In the genomic region with DNA sequence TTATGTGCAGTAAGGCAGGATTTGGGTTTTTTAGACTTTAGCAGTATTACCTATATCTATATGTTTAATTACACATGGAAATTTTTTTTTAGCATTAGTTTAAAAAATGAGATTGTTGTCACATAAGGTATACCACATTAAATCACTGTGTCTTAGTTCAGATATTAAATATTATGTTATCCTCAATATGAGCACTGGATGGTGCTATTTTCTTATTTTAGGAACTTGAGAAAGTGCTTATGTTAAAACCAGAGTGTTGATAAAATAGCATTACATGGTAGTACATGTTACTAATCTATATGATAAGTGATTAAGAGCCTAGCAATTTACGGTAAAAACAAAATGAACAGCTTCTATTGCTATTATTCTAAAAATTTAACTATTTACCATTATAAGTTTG, we compare ENCODE assay signal across 9 cellular contexts. TPM values are rescaled to one million over a fixed set of nuclear protein-coding genes. Genes with fewer than 3 reads are reported as not detected.
A peak's percentile ranks its signal among the peaks of the same experiment; 100 is the strongest.
DNase-seq lines count a peak whose midpoint lies in the region; TF ChIP-seq lines count a peak whose summit lies in the region.
"Had no signal": no experiment of that assay in that cellular context is flagged by ENCODE, and none has a peak within 500 bp of the region (broad histone marks: within the 10 kb centered on the region; RNA-seq: fewer than 3 reads in every experiment).

No MANE protein-coding gene starts in this region.

- no TSS peak for BruUV-seq in OCI-LY7 (replicated peaks; lab: Mats Ljungman, UMichigan)

- H3K9me3 ChIP-seq in OCI-LY7 (ENCODE audit: low read length) (no peaks in the 10 kb centered on the region), fibroblast of lung (ENCODE audit: control insufficient read depth, insufficient read depth, low read depth, low read length) (no peaks in the 10 kb centered on the region), thyroid gland (no peaks in the 10 kb centered on the region), stomach (no peaks in the 10 kb centered on the region)

- no peak overlapping the region for H3K4me3 ChIP-seq in OCI-LY7 (ENCODE audit: low read depth, low read length, poor library complexity, severe bottlenecking)
- H3K4me3 ChIP-seq in fibroblast of lung (replicated peaks in 1 of 4; ENCODE audit: control extremely low read depth in 1 of 4, insufficient read depth in 1 of 4, low read depth in 3 of 4, low read length in 4 of 4) = no peak overlapping the region
- no peak overlapping the region for H3K4me3 ChIP-seq in thyroid gland (replicated peaks in 1 of 3)
- no peak overlapping the region for H3K4me3 ChIP-seq in stomach

- H4K20me1 ChIP-seq in OCI-LY7 (ENCODE audit: insufficient read depth, low read length) (no peaks in the 10 kb centered on the region), fibroblast of lung (ENCODE audit: control insufficient read depth, extremely low read depth, insufficient read depth, low read length) (no peaks in the 10 kb centered on the region)

- no peak overlapping the region for H2AFZ ChIP-seq in OCI-LY7 (ENCODE audit: low read length)
- H2AFZ ChIP-seq in fibroblast of lung (ENCODE audit: low read length) = no peak overlapping the region

- H3K36me3 ChIP-seq in OCI-LY7 (ENCODE audit: insufficient read depth, low read length) (peaks cover 31% of the 10 kb centered on the region), fibroblast of lung (ENCODE audit: control insufficient read depth, insufficient read depth, low read length) (no peaks in the 10 kb centered on the region), thyroid gland (no peaks in the 10 kb centered on the region), stomach (peaks cover 6 to 70% (median 59%) of the 10 kb centered on the region in 4 donors)

- no peaks in the 10 kb centered on the region for H3K79me2 ChIP-seq in OCI-LY7 (ENCODE audit: insufficient read depth, low read depth, low read length)
- H3K79me2 ChIP-seq in fibroblast of lung (ENCODE audit: control insufficient read depth, insufficient read depth, low read length) = no peaks in the 10 kb centered on the region

- H3K4me2 ChIP-seq in OCI-LY7 (ENCODE audit: low read length) (no peak overlapping the region), fibroblast of lung (ENCODE audit: extremely low read depth, insufficient read depth, low read length) (no peak overlapping the region)

- no peak overlapping the region for H3K9ac ChIP-seq in fibroblast of lung (ENCODE audit: insufficient read depth, low read length)

- TF ChIP-seq CTCF in OCI-LY7 (conservative IDR thresholded peaks at IDR 0.05; ENCODE audit: low read length) (peak; percentile 80), fibroblast of lung (conservative IDR thresholded peaks at IDR 0.05 in 1 of 2, IDR thresholded peaks at IDR 0.05 in 1 of 2; ENCODE audit: low read depth in 1 of 2, low read length in 2 of 2) (peak in 1 of 2 donors; percentile 9), thyroid gland (IDR thresholded peaks at IDR 0.05) (peak in 4 of 6 experiments; percentile 28 to 84 (median 59)), stomach (IDR thresholded peaks at IDR 0.05) (peak in 3 of 7 experiments; percentile 25 to 44 (median 36))

- TF ChIP-seq POLR2A in thyroid gland (IDR thresholded peaks at IDR 0.05) (no peak), stomach (IDR thresholded peaks at IDR 0.05) (no peak)

- H3K4me1 ChIP-seq in OCI-LY7 (ENCODE audit: insufficient read depth, low read length, poor library complexity, severe bottlenecking) = no peaks in the 10 kb centered on the region
- H3K4me1 ChIP-seq in fibroblast of lung (ENCODE audit: control insufficient read depth, extremely low read depth, insufficient read depth, low read length) = no peaks in the 10 kb centered on the region
- H3K4me1 ChIP-seq in thyroid gland = no peaks in the 10 kb centered on the region
- no peaks in the 10 kb centered on the region for H3K4me1 ChIP-seq in stomach

- peak; percentile 32 for DNase-seq in NCI-H2196 (lab: John Stamatoyannopoulos, UW; ENCODE audit: unreplicated experiment)
- DNase-seq in NCI-H2196 treated with DMSO at 0.1 percent for 48 hours (lab: John Stamatoyannopoulos, UW; ENCODE audit: unreplicated experiment) = no peak
- peak; percentile 55 for DNase-seq in OCI-LY7 (ENCODE audit: low spot score)
- peak; percentile 7 to 60 for DNase-seq in fibroblast of lung (ENCODE audit: low read depth in 2 of 2)
- DNase-seq in thyroid gland = no peak
- DNase-seq in stomach = no peak
- no peak for DNase-seq in effector CD4-positive, alpha-beta T cell
- no peak for DNase-seq in mucosa of gallbladder (ENCODE audit: low spot score)

- CTCF ChIA-PET in OCI-LY7 (lab: Charles Lee; ENCODE audit: unreplicated experiment) = no interaction called here

- no peak for TF ChIP-seq EP300 in stomach (IDR thresholded peaks at IDR 0.05)

- no peaks in the 10 kb centered on the region for H3K9me2 ChIP-seq in OCI-LY7 (ENCODE audit: insufficient read depth, low read length)

- WGBS in thyroid gland, 2 donors = 89 to 90% methylated on average over 1 of the region's 1 CpG
- 30 to 71% (median 41%) methylated on average over 1 of the region's 1 CpG for WGBS in stomach, 5 donors

- H3K27me3 ChIP-seq in fibroblast of lung (ENCODE audit: control insufficient read depth, insufficient read depth, low read length) (no peaks in the 10 kb centered on the region), thyroid gland (no peaks in the 10 kb centered on the region), stomach (no peaks in the 10 kb centered on the region)

- H3K27ac ChIP-seq in OCI-LY7 (ENCODE audit: low read depth, low read length, poor library complexity, severe bottlenecking) = no peak overlapping the region
- H3K27ac ChIP-seq in fibroblast of lung (ENCODE audit: insufficient read depth, low read length) = no peak overlapping the region
- no peak overlapping the region for H3K27ac ChIP-seq in thyroid gland
- no peak overlapping the region for H3K27ac ChIP-seq in stomach

- POLR2A ChIA-PET in OCI-LY7 (lab: Charles Lee) = interaction anchor here (0.8 to 1.3 kb wide), 5 partner anchors 16 to 378 kb away, joined by 3 to 6 read pairs (median 6); no protein-coding TSS in a partner anchor

- intact Hi-C loops in OCI-LY7 (cut with micrococcal nuclease; ENCODE audit: unreplicated experiment) (loop anchor here (2.0 to 5.0 kb wide), 3 partner anchors 167 to 702 kb away; no protein-coding TSS in a partner anchor), thyroid gland (cut with DNase I) (loop anchor here (5.0 kb wide), 1 partner anchor 607 kb away; no protein-coding TSS in a partner anchor), stomach (cut with DNase I; ENCODE audit: low total_unique reads) (no loop called here)

RNA-seq across cellular contexts. Expression of gene MIOS, which starts 28.8 kb away (rescaled TPM):
- 18.9 and 24.9 TPM in 2 replicates for total RNA-seq in OCI-LY7 (2014; rRNA removed; shearing (Covaris generic))
- total RNA-seq in OCI-LY7 (2022) (20.1 and 25.8 TPM in 2 replicates), fibroblast of lung (30.9 and 34.9 TPM in 2 replicates), thyroid gland (10 to 100 TPM; 37.2 to 48.7 (median 42.6) TPM), stomach (10 to 100 TPM; 10.7 to 82.9 (median 62.4) TPM), mucosa of gallbladder (30.2 TPM)
- polyA plus RNA-seq in fibroblast of lung (15.8 and 16.4 TPM in 2 replicates), stomach (10 to 100 TPM; 16.3 to 21.8 (median 17.0) TPM)
- polyA plus RNA-seq in fibroblast of lung (2012) = 9.2 and 11.7 TPM in 2 replicates
- polyA minus RNA-seq in fibroblast of lung (ENCODE audit: low replicate concordance) = 2.7 and 12.0 TPM in 2 replicates

RNA-seq across cellular contexts. Expression of gene UMAD1, which starts 45.1 kb away (rescaled TPM):
- total RNA-seq in OCI-LY7 (2014; rRNA removed; shearing (Covaris generic)) = 8.7 and 14.2 TPM in 2 replicates
- total RNA-seq in OCI-LY7 (2022) (14.5 and 15.2 TPM in 2 replicates), fibroblast of lung (9.8 and 12.4 TPM in 2 replicates), thyroid gland (10 to 100 TPM; 39.4 to 46.4 (median 44.0) TPM), stomach (100 to 1,000 TPM in 1 of 5 donors, 10 to 100 TPM in 4; 22.0 to 175 (median 37.9) TPM), mucosa of gallbladder (20.3 TPM)
- polyA plus RNA-seq in fibroblast of lung (18.2 and 19.8 TPM in 2 replicates), stomach (10 to 100 TPM in 2 of 3 donors, 1 to 10 TPM in 1; 7.8 to 43.4 (median 21.5) TPM)
- 9.0 and 9.6 TPM in 2 replicates for polyA plus RNA-seq in fibroblast of lung (2012)
- 1.1 and 6.6 TPM in 2 replicates for polyA minus RNA-seq in fibroblast of lung (ENCODE audit: low replicate concordance)

RNA-seq across cellular contexts. Expression of gene COL28A1, which starts 59.8 kb away (rescaled TPM):
- 0.33 TPM in 1 of 2 replicates, not detected in the other for total RNA-seq in OCI-LY7 (2014; rRNA removed; shearing (Covaris generic))
- 0.28 TPM in 1 of 2 replicates, not detected in the other for total RNA-seq in OCI-LY7 (2022)
- under 0.01 and 0.17 TPM in 2 replicates for total RNA-seq in fibroblast of lung
- 0.01 TPM in 1 of 2 replicates, not detected in the other for polyA plus RNA-seq in fibroblast of lung
- polyA plus RNA-seq in fibroblast of lung (2012) = 0.07 TPM in 1 of 2 replicates, not detected in the other
- polyA minus RNA-seq in fibroblast of lung (ENCODE audit: low replicate concordance) = not detected in 2 replicates
- total RNA-seq in thyroid gland = 1 to 10 TPM in 2 of 4 donors, under 1 TPM in 2; 0.54 to 1.9 (median 0.97) TPM
- total RNA-seq in stomach = 10 to 100 TPM in 2 of 5 donors, 1 to 10 TPM in 2, under 1 TPM in 1; 0.58 to 39.7 (median 5.7) TPM
- 1 to 10 TPM; 1.7 to 4.0 (median 2.5) TPM for polyA plus RNA-seq in stomach
- 5.1 TPM for total RNA-seq in mucosa of gallbladder
- total RNA-seq: Daoy had no signal

Comparison
In these comparisons a context has a peak if more than half of its experiments do, and no peak if none do; other contexts are left out.
1. DNase-seq: peak in NCI-H2196 (single experiment), OCI-LY7 (single experiment) and fibroblast of lung (2 of 2); none in NCI-H2196 treated with DMSO at 0.1 percent for 48 hours (single experiment), thyroid gland (0 of 2), stomach (single experiment), effector CD4-positive, alpha-beta T cell (single experiment) and mucosa of gallbladder (single experiment).